Comparison of ENCODE assay signal across 17 cellular contexts in the genomic region with DNA sequence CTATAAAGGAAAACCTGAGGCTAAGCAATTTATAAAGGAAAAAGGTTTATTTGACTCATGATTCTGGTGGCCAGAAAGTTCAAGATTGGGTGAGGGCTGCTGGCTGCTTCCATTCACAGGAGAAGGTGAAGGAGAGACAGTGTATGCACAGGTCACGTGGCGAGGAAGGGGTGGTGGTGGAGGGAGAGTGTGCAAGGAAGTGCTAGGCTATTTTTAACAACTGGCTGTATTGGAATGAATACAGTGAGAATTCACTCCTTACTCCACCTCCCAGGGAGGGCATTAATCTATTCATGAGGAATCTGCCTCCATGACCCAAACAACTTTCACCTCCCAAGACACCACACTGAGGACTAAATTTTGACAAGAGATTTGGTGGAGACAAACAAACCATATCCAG.
"Had no signal": no experiment of that assay in that cellular context is flagged by ENCODE, and none has a peak within 500 bp of the region (broad histone marks: within the 10 kb centered on the region; RNA-seq: fewer than 3 reads in every experiment).

No MANE protein-coding gene starts in this region.

- H3K27ac Mint-ChIP-seq: activated naive CD8-positive, alpha-beta T cell had no signal

- H3K4me3 Mint-ChIP-seq: activated naive CD8-positive, alpha-beta T cell; activated T-cell treated with anti-CD3 and anti-CD28 coated beads, Interleukin-2, amount 50 U/mL, for 24 hours had no signal

- DNase-seq: activated CD4-positive, alpha-beta T cell treated with anti-CD3 and anti-CD28 coated beads for 48 hours; activated effector memory CD4-positive, alpha-beta T cell treated with anti-CD3 and anti-CD28 coated beads, Interleukin-2, amount 50 U/mL, for 16 hours; activated T-cell treated with anti-CD3 and anti-CD28 coated beads, Interleukin-2, amount 50 U/mL, for 24 hours; anterior cingulate cortex; glutamatergic neuron; mesendoderm; stimulated activated CD4-positive, alpha-beta T cell treated with anti-CD3 and anti-CD28 coated beads, Interleukin-15, amount 100 ng/mL, for 24 hours; stimulated activated CD4-positive, alpha-beta T cell treated with anti-CD3 and anti-CD28 coated beads, Interleukin-4, amount 100 ng/mL, for 4 hours; T-helper 1 cell; tibial artery had no signal

- FAIRE-seq: colon, islet of Langerhans had no signal

- ATAC-seq: left lobe of liver had no signal

- H3K27me3 Mint-ChIP-seq: activated naive CD8-positive, alpha-beta T cell had no signal

- H3K36me3 ChIP-seq: breast epithelium, esophagus muscularis mucosa, tibial artery, vagina had no signal

- H3K27ac ChIP-seq: breast epithelium, esophagus muscularis mucosa, tibial artery, vagina had no signal

- H3K4me1 ChIP-seq: breast epithelium, tibial artery, vagina had no signal

- H3K4me3 ChIP-seq: breast epithelium, esophagus muscularis mucosa, tibial artery, vagina had no signal

- H3K9me3 ChIP-seq: breast epithelium, esophagus muscularis mucosa, tibial artery, vagina had no signal

- H3K27me3 ChIP-seq: breast epithelium, esophagus muscularis mucosa, tibial artery, vagina had no signal

- H3K9me3 Mint-ChIP-seq: activated T-cell treated with anti-CD3 and anti-CD28 coated beads, Interleukin-2, amount 50 U/mL, for 24 hours had no signal
